Comparison of ENCODE assay signal across 8 cellular contexts in genomic region chr14:91252901-91253794, GRCh38. TPM values are rescaled to one million over a fixed set of nuclear protein-coding genes. Genes with fewer than 3 reads are reported as not detected.
DNase-seq lines count a peak whose midpoint lies in the region; ATAC-seq and TF ChIP-seq lines count a peak whose summit lies in the region.

No MANE protein-coding gene starts in this region.

- TF ChIP-seq RAD21 in IMR-90 (IDR thresholded peaks at IDR 0.05; ENCODE audit: low read length) = no peak

- H3K79me2 ChIP-seq in osteoblast (ENCODE audit: insufficient read depth, low read length) = no peaks in the 10 kb centered on the region

- H3K4me2 ChIP-seq in IMR-90 (ENCODE audit: low read depth, low read length) = peak overlapping the region; percentile 48
- peak overlapping the region; percentile 78 for H3K4me2 ChIP-seq in osteoblast (ENCODE audit: insufficient read depth, low read length)

- peak overlapping the region; percentile 82 for H2AK9ac ChIP-seq in IMR-90 (replicated peaks; ENCODE audit: low read depth, low read length, poor library complexity)

- peak overlapping the region; percentile 92 for H2AFZ ChIP-seq in IMR-90 (replicated peaks; ENCODE audit: low read length, poor library complexity)
- H2AFZ ChIP-seq in osteoblast (ENCODE audit: low read length) = peak overlapping the region; percentile 39

- TF ChIP-seq CTCF in IMR-90 (conservative IDR thresholded peaks at IDR 0.05; ENCODE audit: low read depth, low read length) = no peak
- peak; percentile 8 for TF ChIP-seq CTCF in foreskin fibroblast (IDR thresholded peaks at IDR 0.05; ENCODE audit: low read depth, low read length)
- no peak for TF ChIP-seq CTCF in osteoblast (IDR thresholded peaks at IDR 0.05; ENCODE audit: extremely low read depth, low read depth, low read length)

- no peak overlapping the region for H3K14ac ChIP-seq in IMR-90 (replicated peaks; ENCODE audit: low read depth, low read length)

- no peak overlapping the region for H3K9ac ChIP-seq in IMR-90 (ENCODE audit: low read depth, low read length)

- H3K4ac ChIP-seq in IMR-90 (ENCODE audit: low read depth, low read length) = no peak overlapping the region

- H3K27ac ChIP-seq in IMR-90 (ENCODE audit: insufficient read depth, low read length) (no peak overlapping the region), osteoblast (ENCODE audit: low read depth, low read length) (no peak overlapping the region)

- H3K36me3 ChIP-seq in IMR-90 (ENCODE audit: control insufficient read depth, insufficient read depth, low read length) (no peaks in the 10 kb centered on the region), osteoblast (ENCODE audit: insufficient read depth, low read length) (no peaks in the 10 kb centered on the region)

- peaks cover 21% of the 10 kb centered on the region; the same call in 1 of the 2 replicates for H3K27me3 ChIP-seq in IMR-90 (ENCODE audit: control insufficient read depth, insufficient read depth, low read length)
- H3K27me3 ChIP-seq in osteoblast (ENCODE audit: insufficient read depth, low read length) = no peaks in the 10 kb centered on the region

- peak overlapping the region in 1 of 2 experiments; percentile 3; a peak in 1 of 4 replicates for H4K8ac ChIP-seq in IMR-90 (ENCODE audit: low read depth in 2 of 2, low read length in 2 of 2)

- H3K9me3 ChIP-seq in IMR-90 (ENCODE audit: control insufficient read depth, insufficient read depth, low read length) (no peaks in the 10 kb centered on the region), osteoblast (ENCODE audit: low read depth, low read length) (no peaks in the 10 kb centered on the region)

- no peak overlapping the region for H4K91ac ChIP-seq in IMR-90 (ENCODE audit: insufficient read depth, low read depth, low read length)

- no TSS peak for BruUV-seq in IMR-90 (replicated peaks; lab: Mats Ljungman, UMichigan)

- H4K5ac ChIP-seq in IMR-90 (ENCODE audit: low read depth, low read length) = no peak overlapping the region

- H2BK5ac ChIP-seq in IMR-90 (ENCODE audit: low read depth, low read length, poor library complexity, severe bottlenecking) = no peak overlapping the region

- TF ChIP-seq POLR2A in IMR-90 (IDR thresholded peaks at IDR 0.05; ENCODE audit: low read depth, low read length) = no peak

- POLR2A ChIA-PET in IMR-90 (lab: Charles Lee; ENCODE audit: unreplicated experiment) = no interaction called here

- peak; percentile 83 for ATAC-seq in IMR-90 (ENCODE audit: low read depth)

- peak overlapping the region; percentile 55; the same call in 1 of the 2 replicates for H3K4me3 ChIP-seq in GM08714 (ENCODE audit: low read length)
- peak overlapping the region; percentile 41 for H3K4me3 ChIP-seq in IMR-90 (ENCODE audit: insufficient read depth, low read depth, low read length)
- H3K4me3 ChIP-seq in foreskin fibroblast (ENCODE audit: low read depth in 1 of 2, low read length in 2 of 2) = peak overlapping the region; percentile 49 to 52
- peak overlapping the region; percentile 71 for H3K4me3 ChIP-seq in osteoblast (ENCODE audit: insufficient read depth, low read length)

- H4K20me1 ChIP-seq in IMR-90 (ENCODE audit: insufficient read depth, low read length) (no peaks in the 10 kb centered on the region), osteoblast (ENCODE audit: insufficient read depth, low read length) (no peaks in the 10 kb centered on the region)

- dilution Hi-C loops in IMR-90 (cut with HindIII; ENCODE audit: low sequenced_read_pairs, unreplicated experiment) = no loop called here

- peak overlapping the region; percentile 32; the same call in 1 of the 2 replicates for H2AK5ac ChIP-seq in IMR-90 (ENCODE audit: low read depth, low read length)

- H3K79me1 ChIP-seq in IMR-90 (ENCODE audit: low read depth in 1 of 2, low read length in 2 of 2) = no peaks in the 10 kb centered on the region

- H2BK120ac ChIP-seq in IMR-90 (ENCODE audit: low read depth, low read length) = no peak overlapping the region

- H2BK15ac ChIP-seq in IMR-90 (ENCODE audit: low read depth, low read length) = no peak overlapping the region

- no peak for DNase-seq in IMR-90
- peak; percentile 57 for DNase-seq in activated T-helper 1 cell treated with Interleukin-2 at 50 U/mL for 16 hours (ENCODE audit: low read depth)
- peak in 1 of 2 donors; percentile 26 for DNase-seq in foreskin fibroblast
- DNase-seq in osteoblast (ENCODE audit: insufficient read length, low spot score, missing footprints) = no peak
- no peak for DNase-seq in SW 1271 (lab: John Stamatoyannopoulos, UW)
- no peak for DNase-seq in NCI-H187 (lab: John Stamatoyannopoulos, UW)
- no peak for DNase-seq in NCI-H128 (lab: John Stamatoyannopoulos, UW; ENCODE audit: unreplicated experiment)

- H2BK20ac ChIP-seq in IMR-90 (ENCODE audit: low read depth, low read length) = no peak overlapping the region

- H3K23ac ChIP-seq in IMR-90 (ENCODE audit: low read depth, low read length) = no peak overlapping the region

- intact Hi-C loops in IMR-90 (cut with micrococcal nuclease) = no loop called here

- in situ Hi-C loops in IMR-90 (cut with MboI; ENCODE audit: low sequenced_read_pairs) = no loop called here

- H3K18ac ChIP-seq in IMR-90 (ENCODE audit: low read depth, low read length) = no peak overlapping the region

- WGBS in IMR-90 (ENCODE audit: extremely low coverage in 2 of 2, insufficient read length in 1 of 2), 2 experiments = 2% methylated on average over 36 of the region's 95 CpGs; no CpG with 5 or more reads in 1 of the 2 experiments

- CTCF ChIA-PET in IMR-90 (lab: Yijun Ruan, JAX) = interaction anchor here (0.7 kb wide), 1 partner anchor 83 kb away, joined by 3 read pairs; no protein-coding TSS in a partner anchor

- H3K9me1 ChIP-seq in IMR-90 (ENCODE audit: insufficient read depth, low read length) = 0 out of 2 replicates have a peak, but pooled peaks cover 5% of the 10 kb centered on the region

- no peak overlapping the region for H3K56ac ChIP-seq in IMR-90 (ENCODE audit: extremely low read depth, insufficient read depth, low read length)

- H3K4me1 ChIP-seq in IMR-90 (ENCODE audit: control insufficient read depth, insufficient read depth, low read length) (peaks cover 2% of the 10 kb centered on the region; the same call in 1 of the 2 replicates), osteoblast (ENCODE audit: insufficient read depth, low read length) (peaks cover 6% of the 10 kb centered on the region)

TF ChIP-seq in IMR-90, 13 proteins besides CTCF, POLR2A, EP300 and RAD21:
- TF ChIP-seq FOS (IDR thresholded peaks at IDR 0.05; ENCODE audit: low read depth, low read length) (no peak), USF2 (IDR thresholded peaks at IDR 0.05; ENCODE audit: low read depth, low read length) (no peak), MAZ (IDR thresholded peaks at IDR 0.05; ENCODE audit: borderline replicate concordance, low read depth, low read length) (no peak), SMC3 (IDR thresholded peaks at IDR 0.05; ENCODE audit: low read depth, low read length) (no peak), CHD1 (IDR thresholded peaks at IDR 0.05; ENCODE audit: low read depth, low read length) (no peak), MAFK (IDR thresholded peaks at IDR 0.05; ENCODE audit: low read depth, low read length) (no peak), ELK1 (IDR thresholded peaks at IDR 0.05; ENCODE audit: borderline replicate concordance, low read depth, low read length) (no peak), CEBPB (IDR thresholded peaks at IDR 0.05; ENCODE audit: low read depth, low read length) (no peak), RCOR1 (IDR thresholded peaks at IDR 0.05; ENCODE audit: insufficient replicate concordance, low read length) (no peak), MXI1 (IDR thresholded peaks at IDR 0.05; ENCODE audit: borderline replicate concordance, low read depth, low read length) (no peak), RFX5 (IDR thresholded peaks at IDR 0.05; ENCODE audit: low read depth, low read length) (no peak), BHLHE40 (IDR thresholded peaks at IDR 0.05; ENCODE audit: low read depth, low read length) (no peak), NFE2L2 (IDR thresholded peaks at IDR 0.05; ENCODE audit: low read depth, low read length) (no peak)

RNA-seq across cellular contexts. Expression of gene GPR68, which starts 8.6 kb away (rescaled TPM):
- total RNA-seq in IMR-90 (2012; rRNA removed) (0.28 and 0.72 TPM in 2 replicates), osteoblast (8.0 and 8.5 TPM in 2 replicates)
- polyA plus RNA-seq in IMR-90 (2012; rRNA removed) = 0.94 and 1.0 TPM in 2 replicates
- polyA plus RNA-seq in IMR-90 (2012; cell fraction: cytosol; rRNA removed) = 0.28 and 1.3 TPM in 2 replicates
- 0.58 and 1.4 TPM in 2 replicates for polyA plus RNA-seq in IMR-90 (2012; cell fraction: nucleus; rRNA removed; ENCODE audit: low replicate concordance)
